ENCODE assay signal across 8 cellular contexts in the genomic region with DNA sequence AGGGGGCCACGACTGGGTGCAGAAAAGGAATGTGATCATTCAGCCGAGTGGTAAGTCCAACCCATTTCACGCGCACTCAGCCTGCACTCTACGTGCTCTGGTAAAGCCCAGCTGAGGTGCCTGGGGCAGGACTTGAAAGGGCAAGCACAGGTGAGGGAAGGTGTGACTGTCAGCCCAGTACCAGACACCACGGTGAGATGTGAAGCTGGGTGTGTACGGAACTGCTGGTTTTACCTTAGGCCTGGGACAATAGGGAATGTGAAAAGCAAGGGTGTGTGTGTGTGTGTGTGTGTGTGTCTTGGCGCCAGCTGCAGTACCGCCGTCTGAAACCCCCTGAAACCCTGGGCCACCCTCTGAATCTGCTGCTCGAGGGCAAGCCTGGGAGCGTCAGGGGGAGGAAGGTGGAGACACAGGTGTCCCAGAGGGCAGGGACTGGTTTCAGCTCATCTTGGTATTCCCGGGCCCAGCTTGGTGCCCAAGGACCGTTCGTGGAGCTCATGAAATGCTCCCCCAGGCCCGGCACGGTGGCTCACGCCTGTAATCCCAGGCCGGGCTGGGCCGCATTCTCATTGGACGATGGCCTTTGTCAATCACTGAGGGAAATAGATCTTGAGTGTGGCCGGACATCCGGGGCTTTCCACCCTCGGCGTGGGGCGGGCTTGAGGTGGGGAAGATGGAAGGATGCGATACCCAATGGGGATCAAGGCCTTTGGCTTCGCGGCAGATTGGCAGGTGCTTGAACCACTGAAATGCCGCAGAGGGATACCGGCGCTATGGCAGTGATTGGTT. TPM values are rescaled to one million over a fixed set of nuclear protein-coding genes. Genes with fewer than 3 reads are reported as not detected.
A peak's percentile ranks its signal among the peaks of the same experiment; 100 is the strongest.
DNase-seq lines count a peak whose midpoint lies in the region; ATAC-seq and TF ChIP-seq lines count a peak whose summit lies in the region.

No MANE protein-coding gene starts in this region.

- H3K4me3 ChIP-seq in Peyer's patch (peak overlapping the region; percentile 47 to 75 (median 59)), esophagus squamous epithelium (peak overlapping the region; percentile 40 to 74 (median 70)), muscle layer of duodenum (ENCODE audit: low read depth in 1 of 2, low read length in 2 of 2) (peak overlapping the region; percentile 82 to 92)

- H3K36me3 ChIP-seq in KOPT-K1 (ENCODE audit: insufficient read depth, low read length): no peaks in the 10 kb centered on the region
- H3K36me3 ChIP-seq in Peyer's patch: no peaks in the 10 kb centered on the region
- H3K36me3 ChIP-seq in esophagus squamous epithelium: no peaks in the 10 kb centered on the region
- peaks cover 0 to 4% of the 10 kb centered on the region in 2 donors for H3K36me3 ChIP-seq in muscle layer of duodenum (ENCODE audit: control insufficient read depth in 1 of 2, insufficient read depth in 2 of 2, low read length in 2 of 2)

- H3K9me3 ChIP-seq in KOPT-K1 (ENCODE audit: insufficient read depth, low read length, poor library complexity, severe bottlenecking): no peaks in the 10 kb centered on the region
- no peaks in the 10 kb centered on the region for H3K9me3 ChIP-seq in Peyer's patch
- no peaks in the 10 kb centered on the region for H3K9me3 ChIP-seq in esophagus squamous epithelium
- H3K9me3 ChIP-seq in muscle layer of duodenum (ENCODE audit: control insufficient read depth in 1 of 2, low read length in 2 of 2): no peaks in the 10 kb centered on the region

- no peaks in the 10 kb centered on the region for H3K27me3 ChIP-seq in Peyer's patch
- H3K27me3 ChIP-seq in esophagus squamous epithelium: no peaks in the 10 kb centered on the region
- H3K27me3 ChIP-seq in muscle layer of duodenum (ENCODE audit: low read depth, low read length): no peaks in the 10 kb centered on the region

- ATAC-seq in GM21825 (IDR thresholded peaks at IDR 0.05; ENCODE audit: unreplicated experiment): peak; percentile 95

- intact Hi-C loops in esophagus squamous epithelium (cut with DNase I): no loop called here

- H3K4me1 ChIP-seq in Peyer's patch (peaks cover 0 to 4% (median 2%) of the 10 kb centered on the region in 4 donors), esophagus squamous epithelium (peaks cover 7 to 65% (median 36%) of the 10 kb centered on the region in 3 donors), muscle layer of duodenum (ENCODE audit: control insufficient read depth in 1 of 2, insufficient read depth in 2 of 2, low read length in 2 of 2) (peaks cover 0 to 14% of the 10 kb centered on the region in 2 donors)

- H3K27ac ChIP-seq in KOPT-K1 (ENCODE audit: low read depth, low read length, poor library complexity, severe bottlenecking): peak overlapping the region; percentile 90
- peak overlapping the region; percentile 76 to 93 (median 87) for H3K27ac ChIP-seq in Peyer's patch
- peak overlapping the region; percentile 95 to 98 (median 96) for H3K27ac ChIP-seq in esophagus squamous epithelium
- H3K27ac ChIP-seq in muscle layer of duodenum (ENCODE audit: low read length): peak overlapping the region; percentile 95

- TF ChIP-seq POLR2A in Peyer's patch (IDR thresholded peaks at IDR 0.05): peak in 1 of 2 donors; percentile 6
- peak in 1 of 4 donors; percentile 27 for TF ChIP-seq POLR2A in esophagus squamous epithelium (IDR thresholded peaks at IDR 0.05)

- TF ChIP-seq CTCF in Peyer's patch (IDR thresholded peaks at IDR 0.05) (no peak), esophagus squamous epithelium (IDR thresholded peaks at IDR 0.05) (peak in 1 of 6 experiments; percentile 7)

- DNase-seq in DMS79 treated with DMSO at 0.1 percent for 48 hours (lab: John Stamatoyannopoulos, UW): peak; percentile 94
- peak; percentile 99 to 100 (median 100) for DNase-seq in Peyer's patch
- DNase-seq in activated T-helper 1 cell treated with Interleukin-2 at 50 U/mL for 16 hours (ENCODE audit: low read depth): peak; percentile 97
- DNase-seq in esophagus squamous epithelium (lab: John Stamatoyannopoulos, UW): peak; percentile 99
- DNase-seq in stimulated activated CD8-positive, alpha-beta memory T cell treated with anti-CD3 and anti-CD28 coated beads, Interleukin-7, amount 100 ng/mL, for 24 hours (ENCODE audit: low read depth): peak; percentile 99

- 11 to 58% methylated on average over 8 to 31 of the region's 32 CpGs for WGBS in esophagus squamous epithelium, 2 donors

RNA-seq across cellular contexts. Expression of a gene that starts 27.8 kb away (rescaled TPM):
- total RNA-seq in Peyer's patch: 100 to 1,000 TPM in 2 of 4 donors, 10 to 100 TPM in 2; 91.6 to 135 (median 102) TPM
- 10 to 100 TPM; 10.6 to 63.3 (median 32.7) TPM for total RNA-seq in esophagus squamous epithelium

RNA-seq across cellular contexts. Expression of a gene that starts 39.4 kb away (rescaled TPM):
- 10 to 100 TPM in 3 of 4 donors, 1 to 10 TPM in 1; 9.1 to 27.3 (median 23.4) TPM for total RNA-seq in Peyer's patch
- 100 to 1,000 TPM in 1 of 4 donors, 10 to 100 TPM in 3; 11.0 to 116 (median 39.2) TPM for total RNA-seq in esophagus squamous epithelium

RNA-seq across cellular contexts. Expression of a gene that starts 55.1 kb away (rescaled TPM):
- total RNA-seq in Peyer's patch (10 to 100 TPM; 21.5 to 42.6 (median 38.8) TPM), esophagus squamous epithelium (10 to 100 TPM; 13.0 to 17.2 (median 16.7) TPM)

RNA-seq across cellular contexts. Expression of a gene that starts 55.3 kb away (rescaled TPM):
- total RNA-seq in Peyer's patch (10 to 100 TPM; 20.7 to 31.4 (median 27.0) TPM), esophagus squamous epithelium (10 to 100 TPM; 14.6 to 33.0 (median 24.7) TPM)

Comparison
In these comparisons a context has a peak if more than half of its experiments do, and no peak if none do; other contexts are left out.
1. Peak in every context shown above with its lines: DNase-seq, ATAC-seq, H3K4me3 ChIP-seq and H3K27ac ChIP-seq.